Comparison of ENCODE assay signal across 8 cellular contexts in genomic region chr2:25674003-25674362, GRCh38. TPM values are rescaled to one million over a fixed set of nuclear protein-coding genes. Genes with fewer than 3 reads are reported as not detected.
A peak's percentile ranks its signal among the peaks of the same experiment; 100 is the strongest.
DNase-seq lines count a peak whose midpoint lies in the region; FAIRE-seq and TF ChIP-seq lines count a peak whose summit lies in the region.

No MANE protein-coding gene starts in this region.

- H2BK5ac ChIP-seq in neuronal stem cell (ENCODE audit: low read length) = no peak overlapping the region

- TF ChIP-seq POLR2A in GM12891 (IDR thresholded peaks at IDR 0.05; ENCODE audit: low read depth, low read length) = no peak

- no peak overlapping the region for H4K91ac ChIP-seq in neuronal stem cell (ENCODE audit: low read depth, low read length, poor library complexity)

- no peak overlapping the region for H3K4ac ChIP-seq in neuronal stem cell (ENCODE audit: low read length)

- no CpG with 5 or more reads among the region's 18 CpGs for WGBS in neuronal stem cell (ENCODE audit: extremely low coverage in 2 of 2, insufficient read length in 2 of 2, insufficient replicate concordance in 1 of 2), 2 donors

- no peaks in the 10 kb centered on the region for H3K79me1 ChIP-seq in neuronal stem cell (ENCODE audit: low read depth, low read length)

- peak overlapping the region; percentile 76 for H2BK120ac ChIP-seq in neuronal stem cell (ENCODE audit: low read depth, low read length)

- H3K14ac ChIP-seq in neuronal stem cell (ENCODE audit: low read length) = no peak overlapping the region

- H3K9me3 ChIP-seq in MG63 (no peaks in the 10 kb centered on the region), neuronal stem cell (replicated peaks in 1 of 2; ENCODE audit: control insufficient read depth in 2 of 2, insufficient read depth in 1 of 2, low read depth in 1 of 2, low read length in 2 of 2) (no peaks in the 10 kb centered on the region)
- H3K9me3 ChIP-seq in effector memory CD4-positive, alpha-beta T cell (ENCODE audit: control insufficient read depth, low read length) = no peaks in the 10 kb centered on the region

- H3K4me3 ChIP-seq in MG63 (peak overlapping the region; percentile 41), neuronal stem cell (ENCODE audit: low read length in 2 of 2) (peak overlapping the region; percentile 44 to 72)
- peak overlapping the region; percentile 64 for H3K4me3 ChIP-seq in effector memory CD4-positive, alpha-beta T cell (ENCODE audit: insufficient read depth, low read depth, low read length, poor library complexity, severe bottlenecking)

- no peaks in the 10 kb centered on the region for H3K36me3 ChIP-seq in MG63
- no peaks in the 10 kb centered on the region for H3K36me3 ChIP-seq in effector memory CD4-positive, alpha-beta T cell (ENCODE audit: control insufficient read depth, insufficient read depth, low read length)
- H3K36me3 ChIP-seq in neuronal stem cell (replicated peaks in 1 of 2; ENCODE audit: control insufficient read depth in 2 of 2, insufficient read depth in 2 of 2, low read length in 2 of 2) = no peaks in the 10 kb centered on the region

- H2BK15ac ChIP-seq in neuronal stem cell (ENCODE audit: low read length) = peak overlapping the region; percentile 39

- peak overlapping the region; percentile 95 for H2AFZ ChIP-seq in neuronal stem cell (ENCODE audit: low read length)

- peak overlapping the region; percentile 94 for H3K4me2 ChIP-seq in neuronal stem cell (ENCODE audit: insufficient read depth, low read length, poor library complexity, severe bottlenecking)

- FAIRE-seq in GM12891 (lab: Jason Lieb, UNC) = no peak

- DNase-seq in MG63 (no peak), neuronal stem cell (ENCODE audit: low spot score) (no peak), GM12891 (ENCODE audit: insufficient read length, low spot score) (no peak), glomerular visceral epithelial cell (ENCODE audit: extremely low spot score) (no peak), GF-D8 (lab: John Stamatoyannopoulos, UW) (no peak)
- no peak for DNase-seq in effector memory CD4-positive, alpha-beta T cell
- DNase-seq in activated CD4-positive, CD25-positive, alpha-beta regulatory T cell treated with anti-CD3 and anti-CD28 coated beads, Interleukin-2, amount 50 U/mL, for 72 hours = no peak

- peak overlapping the region; percentile 69 for H2BK12ac ChIP-seq in neuronal stem cell (ENCODE audit: low read length)

- H3K27ac ChIP-seq in C4-2B (peak overlapping the region; percentile 91), neuronal stem cell (replicated peaks; ENCODE audit: low read length) (no peak overlapping the region)
- peak overlapping the region; percentile 59 for H3K27ac ChIP-seq in effector memory CD4-positive, alpha-beta T cell (ENCODE audit: insufficient read depth, low read length, poor library complexity, severe bottlenecking)

- TF ChIP-seq CTCF in C4-2B (conservative IDR thresholded peaks at IDR 0.05) = no peak

- H3K18ac ChIP-seq in neuronal stem cell (ENCODE audit: low read length) = peak overlapping the region; percentile 94

- H2AK5ac ChIP-seq in neuronal stem cell (ENCODE audit: low read depth, low read length) = peak overlapping the region; percentile 54

- H3K27me3 ChIP-seq in MG63 = no peaks in the 10 kb centered on the region
- no peaks in the 10 kb centered on the region for H3K27me3 ChIP-seq in effector memory CD4-positive, alpha-beta T cell (replicated peaks; ENCODE audit: control insufficient read depth, insufficient read depth, low read length, poor library complexity, severe bottlenecking)
- H3K27me3 ChIP-seq in neuronal stem cell (ENCODE audit: control insufficient read depth in 3 of 3, insufficient read depth in 3 of 3, low read depth in 1 of 3, low read length in 3 of 3) = peaks cover 0 to 9% (median 5%) of the 10 kb centered on the region in 3 experiments

- H4K8ac ChIP-seq in neuronal stem cell (ENCODE audit: low read depth, low read length) = no peak overlapping the region

- H3K4me1 ChIP-seq in effector memory CD4-positive, alpha-beta T cell (ENCODE audit: control insufficient read depth, insufficient read depth, low read length, poor library complexity, severe bottlenecking) = peaks cover 9% of the 10 kb centered on the region
- peaks cover 0 to 4% of the 10 kb centered on the region in 2 donors for H3K4me1 ChIP-seq in neuronal stem cell (ENCODE audit: control insufficient read depth in 2 of 2, insufficient read depth in 1 of 2, low read depth in 1 of 2, low read length in 2 of 2)

- peak overlapping the region; percentile 40 for H3K23ac ChIP-seq in neuronal stem cell (ENCODE audit: low read depth, low read length, poor library complexity)

- H3K9ac ChIP-seq in neuronal stem cell (ENCODE audit: low read depth, low read length, poor library complexity) = peak overlapping the region; percentile 89

TF ChIP-seq in GM12891, 5 proteins besides CTCF, POLR2A, EP300 and RAD21:
- TF ChIP-seq PAX5 (IDR thresholded peaks at IDR 0.05; ENCODE audit: insufficient read depth, low read length, severe bottlenecking) (no peak), POU2F2 (IDR thresholded peaks at IDR 0.05; ENCODE audit: low read depth, low read length) (no peak), SPI1 (IDR thresholded peaks at IDR 0.05; ENCODE audit: low read depth, low read length) (no peak), POLR2AphosphoS5 (IDR thresholded peaks at IDR 0.05; ENCODE audit: low read depth, low read length) (no peak), TAF1 (IDR thresholded peaks at IDR 0.05; ENCODE audit: low read depth, low read length) (no peak)
TF ChIP-seq in GM12891: peak in this region for 0.

RNA-seq across cellular contexts. Expression of gene DTNB, which starts 0.6 kb away (rescaled TPM):
- total RNA-seq in MG63 (2014; rRNA removed; shearing (Covaris generic); ENCODE audit: low replicate concordance) = 8.2 and 56.7 TPM in 2 replicates
- 34.6 TPM for polyA plus RNA-seq in neuronal stem cell (2013, experiment 1 of 2)
- polyA plus RNA-seq in neuronal stem cell (2013, experiment 2 of 2) = 31.1 TPM
- polyA plus RNA-seq in GM12891 (2012; ENCODE audit: low read depth, missing spikeins) = 43.0 TPM
